In genomic region chr16:10752843-10753523, GRCh38 we compare ENCODE assay signal across 9 cellular contexts. TPM values are rescaled to one million over a fixed set of nuclear protein-coding genes. Genes with fewer than 3 reads are reported as not detected.
A peak's percentile ranks its signal among the peaks of the same experiment; 100 is the strongest.
DNase-seq lines count a peak whose midpoint lies in the region; ATAC-seq, FAIRE-seq and TF ChIP-seq lines count a peak whose summit lies in the region.
"Had no signal": no experiment of that assay in that cellular context is flagged by ENCODE, and none has a peak within 500 bp of the region (broad histone marks: within the 10 kb centered on the region; RNA-seq: fewer than 3 reads in every experiment).

No MANE protein-coding gene starts in this region.

- no TSS peak for BruUV-seq in HepG2 (replicated peaks; lab: Mats Ljungman, UMichigan)

- FAIRE-seq in HepG2 (lab: Jason Lieb, UNC) = no peak

- H2AFZ ChIP-seq in OCI-LY3 (ENCODE audit: low read depth, low read length) = no peak overlapping the region
- no peak overlapping the region for H2AFZ ChIP-seq in HepG2 (ENCODE audit: low read length)

- H3K79me2 ChIP-seq in OCI-LY3 (ENCODE audit: low read length) (no peaks in the 10 kb centered on the region), HepG2 (ENCODE audit: insufficient read depth, low read length) (no peaks in the 10 kb centered on the region)

- in situ Hi-C loops in HepG2 (cut with HindIII; ENCODE audit: extremely low pct_ligation_motif_present, low pct_unique_long_range_greater_than_20kb) = no loop called here

- no peak overlapping the region for H3K4me3 ChIP-seq in GM12864 (ENCODE audit: low read depth, low read length)
- peak overlapping the region; percentile 66 for H3K4me3 ChIP-seq in OCI-LY3 (ENCODE audit: low read length)
- no peak overlapping the region for H3K4me3 ChIP-seq in HepG2 (replicated peaks in 1 of 3; ENCODE audit: insufficient read depth in 1 of 3, low read depth in 2 of 3, low read length in 3 of 3)

- H3K4me1 ChIP-seq in OCI-LY3 (ENCODE audit: low read length) = peaks cover 62% of the 10 kb centered on the region
- no peaks in the 10 kb centered on the region for H3K4me1 ChIP-seq in HepG2 (ENCODE audit: insufficient read depth, low read length)

- H4K20me1 ChIP-seq in OCI-LY3 (ENCODE audit: insufficient read depth, low read length) (no peaks in the 10 kb centered on the region), HepG2 (ENCODE audit: insufficient read depth, low read length) (no peaks in the 10 kb centered on the region)

- H3K4me2 ChIP-seq in OCI-LY3 (ENCODE audit: low read length) = peak overlapping the region; percentile 91
- H3K4me2 ChIP-seq in HepG2 (ENCODE audit: low read depth, low read length) = no peak overlapping the region

- intact Hi-C loops in HepG2 (cut with micrococcal nuclease; ENCODE audit: unreplicated experiment) = no loop called here

- H3K27me3 ChIP-seq in OCI-LY3 (ENCODE audit: low read depth, low read length) (no peaks in the 10 kb centered on the region), HepG2 (ENCODE audit: control insufficient read depth in 1 of 2, insufficient read depth in 2 of 2, low read length in 2 of 2) (no peaks in the 10 kb centered on the region)

- CTCF ChIA-PET in HepG2 (lab: Yijun Ruan, JAX; ENCODE audit: low intra/inter-chr PET ratio, low total read pairs) = no interaction called here

- no peak for TF ChIP-seq EP300 in HepG2 (IDR thresholded peaks at IDR 0.05; ENCODE audit: low read depth in 2 of 2, low read length in 2 of 2)
- no peak for TF ChIP-seq EP300 in HepG2 (CRISPR knock-in tag; IDR thresholded peaks at IDR 0.05; ENCODE audit: borderline replicate concordance)

- no peak for TF ChIP-seq RAD21 in HepG2 (CRISPR knock-in tag; IDR thresholded peaks at IDR 0.05)

- H3K9ac ChIP-seq in OCI-LY3 (ENCODE audit: low read length) (peak overlapping the region; percentile 75), HepG2 (ENCODE audit: insufficient read depth, low read depth, low read length) (no peak overlapping the region)

- TF ChIP-seq CTCF in GM12864 (IDR thresholded peaks at IDR 0.05; ENCODE audit: low read depth, low read length, missing control alignments) = no peak
- no peak for TF ChIP-seq CTCF in OCI-LY3 (IDR thresholded peaks at IDR 0.05; ENCODE audit: low read depth, low read length)
- no peak for TF ChIP-seq CTCF in HepG2 (CRISPR knock-in tag; IDR thresholded peaks at IDR 0.05)

- ATAC-seq in GM21786 (IDR thresholded peaks at IDR 0.05; ENCODE audit: unreplicated experiment) (peak; percentile 55), HepG2 (no peak), HG03196 (IDR thresholded peaks at IDR 0.05; ENCODE audit: unreplicated experiment) (no peak)

- H3K27ac ChIP-seq in OCI-LY3 (ENCODE audit: low read length) = peak overlapping the region; percentile 91
- no peak overlapping the region for H3K27ac ChIP-seq in HepG2 (ENCODE audit: extremely low read length, insufficient read depth, low read length)

- 95% methylated on average over 10 of the region's 10 CpGs for WGBS in HepG2 (ENCODE audit: low lambda C conversion rate)

- H3K36me3 ChIP-seq in OCI-LY3 (replicated peaks; ENCODE audit: low read depth, low read length) (peaks cover 40% of the 10 kb centered on the region), HepG2 (replicated peaks in 1 of 2; ENCODE audit: control insufficient read depth in 1 of 2, insufficient read depth in 2 of 2, low read length in 2 of 2) (peaks cover 33 to 58% of the 10 kb centered on the region in 2 experiments)

- TF ChIP-seq POLR2A in HepG2 (IDR thresholded peaks at IDR 0.05; ENCODE audit: insufficient read depth in 1 of 2, low read depth in 2 of 2, low read length in 2 of 2) = no peak

- DNase-seq in GM12864 (ENCODE audit: low read depth) (peak; percentile 67), HepG2 (ENCODE audit: low spot score) (no peak), HT-29 (ENCODE audit: low spot score) (no peak), activated gamma-delta T cell treated with Interleukin-2 at 50 U/mL for 16 hours (no peak)
- no peak for DNase-seq in effector CD8-positive, alpha-beta T cell (lab: John Stamatoyannopoulos, UW)

- POLR2A ChIA-PET in HepG2 (lab: Yijun Ruan, JAX) = interaction anchor here (2.3 to 3.9 kb wide), 2 partner anchors 9 to 171 kb away, joined by 5 to 31 read pairs; partner anchors contain the start of gene NUBP1

- H3K9me3 ChIP-seq in OCI-LY3 (ENCODE audit: insufficient read depth, low read length) (no peaks in the 10 kb centered on the region), HepG2 (ENCODE audit: low read length) (no peaks in the 10 kb centered on the region)

TF ChIP-seq in HepG2, 621 proteins besides CTCF, POLR2A, EP300 and RAD21 (continues in another document):
- peak; percentile 48; the same call in 1 of the 2 replicates for TF ChIP-seq ZNF281 (CRISPR knock-in tag; IDR thresholded peaks at IDR 0.05; ENCODE audit: borderline replicate concordance)

RNA-seq across cellular contexts. Expression of gene NUBP1, which starts 9.3 kb away (rescaled TPM):
- total RNA-seq in HepG2 (2016; rRNA removed; fragmentation: Illumina TruSeq; extraction: Trizol) = 70.4 and 85.8 TPM in 2 replicates
- 16.4 and 18.5 TPM in 2 replicates for total RNA-seq in HepG2 (2016; cell fraction: cytosol; rRNA removed; fragmentation: Illumina TruSeq; extraction: Trizol; ENCODE audit: low read depth)
- total RNA-seq in HepG2 (2016; cell fraction: insoluble cytoplasmic fraction; rRNA removed; fragmentation: Illumina TruSeq; extraction: Trizol) = 72.4 and 82.8 TPM in 2 replicates
- 22.6 and 30.6 TPM in 2 replicates for total RNA-seq in HepG2 (2016; cell fraction: membrane; rRNA removed; fragmentation: Illumina TruSeq; extraction: Trizol)
- total RNA-seq in HepG2 (2016; cell fraction: nucleus; rRNA removed; fragmentation: Illumina TruSeq; extraction: Trizol) = 19.6 and 33.1 TPM in 2 replicates
- 53.5 and 53.9 TPM in 2 replicates for polyA plus RNA-seq in HepG2 (2011; rRNA removed)
- 62.7 and 64.9 TPM in 2 replicates for polyA plus RNA-seq in HepG2 (2011; cell fraction: cytosol; rRNA removed)
- polyA plus RNA-seq in HepG2 (2011; cell fraction: nucleus; rRNA removed) = 24.6 and 28.0 TPM in 2 replicates
- 50.9 and 51.9 TPM in 2 replicates for polyA plus RNA-seq in HepG2 (2012)
- 11.7 and 13.3 TPM in 2 replicates for polyA plus RNA-seq in HepG2 (2016; cell fraction: cytosol; fragmentation: Illumina TruSeq; extraction: Trizol; ENCODE audit: low read depth)
- 83.5 and 86.0 TPM in 2 replicates for polyA plus RNA-seq in HepG2 (2016; cell fraction: insoluble cytoplasmic fraction; fragmentation: Illumina TruSeq; extraction: Trizol; ENCODE audit: low read depth)
- polyA plus RNA-seq in HepG2 (2016; cell fraction: membrane; fragmentation: Illumina TruSeq; extraction: Trizol; ENCODE audit: low read depth) = 23.4 and 24.0 TPM in 2 replicates
- 45.2 and 55.4 TPM in 2 replicates for polyA plus RNA-seq in HepG2 (2016; cell fraction: nucleus; fragmentation: Illumina TruSeq; extraction: Trizol; ENCODE audit: insufficient read depth, low read depth)
- polyA minus RNA-seq in HepG2 (2011; rRNA and poly(A)+ RNA removed; ENCODE audit: low replicate concordance) = 26.5 and 26.6 TPM in 2 replicates
- polyA minus RNA-seq in HepG2 (2011; cell fraction: cytosol; rRNA and poly(A)+ RNA removed) = 21.1 and 23.4 TPM in 2 replicates
- 14.0 and 17.6 TPM in 2 replicates for polyA minus RNA-seq in HepG2 (2011; cell fraction: nucleus; rRNA and poly(A)+ RNA removed)
- 21.6 and 32.1 TPM in 2 replicates for total RNA-seq in HT-29 (2014; rRNA removed; shearing (Covaris generic))

RNA-seq across cellular contexts. Expression of gene TEKT5, which starts 58.3 kb away (rescaled TPM):
- total RNA-seq in HepG2 (2016; rRNA removed; fragmentation: Illumina TruSeq; extraction: Trizol) = not detected in 2 replicates
- not detected in 2 replicates for total RNA-seq in HepG2 (2016; cell fraction: cytosol; rRNA removed; fragmentation: Illumina TruSeq; extraction: Trizol; ENCODE audit: low read depth)
- total RNA-seq in HepG2 (2016; cell fraction: insoluble cytoplasmic fraction; rRNA removed; fragmentation: Illumina TruSeq; extraction: Trizol) = not detected in 2 replicates
- total RNA-seq in HepG2 (2016; cell fraction: membrane; rRNA removed; fragmentation: Illumina TruSeq; extraction: Trizol) = not detected in 2 replicates
- total RNA-seq in HepG2 (2016; cell fraction: nucleus; rRNA removed; fragmentation: Illumina TruSeq; extraction: Trizol) = not detected in 2 replicates
- polyA plus RNA-seq in HepG2 (2011; rRNA removed) = 0.16 and 0.25 TPM in 2 replicates
- polyA plus RNA-seq in HepG2 (2011; cell fraction: cytosol; rRNA removed) = 0.08 TPM in 1 of 2 replicates, not detected in the other
- polyA plus RNA-seq in HepG2 (2011; cell fraction: nucleus; rRNA removed) = 0.12 and 0.16 TPM in 2 replicates
- 0.39 and 0.84 TPM in 2 replicates for polyA plus RNA-seq in HepG2 (2012)
- not detected in 2 replicates for polyA plus RNA-seq in HepG2 (2016; cell fraction: cytosol; fragmentation: Illumina TruSeq; extraction: Trizol; ENCODE audit: low read depth)
- not detected in 2 replicates for polyA plus RNA-seq in HepG2 (2016; cell fraction: insoluble cytoplasmic fraction; fragmentation: Illumina TruSeq; extraction: Trizol; ENCODE audit: low read depth)
- not detected in 2 replicates for polyA plus RNA-seq in HepG2 (2016; cell fraction: membrane; fragmentation: Illumina TruSeq; extraction: Trizol; ENCODE audit: low read depth)
- polyA plus RNA-seq in HepG2 (2016; cell fraction: nucleus; fragmentation: Illumina TruSeq; extraction: Trizol; ENCODE audit: insufficient read depth, low read depth) = not detected in 2 replicates
- not detected in 2 replicates for polyA minus RNA-seq in HepG2 (2011; rRNA and poly(A)+ RNA removed; ENCODE audit: low replicate concordance)
- not detected in 2 replicates for polyA minus RNA-seq in HepG2 (2011; cell fraction: cytosol; rRNA and poly(A)+ RNA removed)
- 0.64 and 1.2 TPM in 2 replicates for polyA minus RNA-seq in HepG2 (2011; cell fraction: nucleus; rRNA and poly(A)+ RNA removed)
- 0.42 TPM in 1 of 2 replicates, not detected in the other for total RNA-seq in HT-29 (2014; rRNA removed; shearing (Covaris generic))
- total RNA-seq: lung microvascular endothelial cell had no signal
